In genomic region chr1:12461764-12462163, GRCh38 we compare ENCODE assay signal across 20 cellular contexts.
DNase-seq lines count a peak whose midpoint lies in the region; ATAC-seq, FAIRE-seq and TF ChIP-seq lines count a peak whose summit lies in the region.
"Had no signal": no experiment of that assay in that cellular context is flagged by ENCODE, and none has a peak within 500 bp of the region (broad histone marks: within the 10 kb centered on the region; RNA-seq: fewer than 3 reads in every experiment).

No MANE protein-coding gene starts in this region.

- H3K27ac Mint-ChIP-seq in progenitor cell of endocrine pancreas (peak overlapping the region; percentile 92), type B pancreatic cell (peak overlapping the region; percentile 70)
- H3K27ac Mint-ChIP-seq: activated T-helper 1 cell treated with anti-CD3 and anti-CD28 coated beads, Interleukin-12 subunit alpha, Interleukin-12 subunit beta, Interleukin-2, Interleukin-4 antibody, amounts not matched to agents 30 ng/mL and 10 ng/mL and 1 ng/mL, durations not matched to agents 14 hours and 24 hours and 36 hours; T-helper 2 cell treated with Interferon-gamma antibody and Interleukin-4, amounts not matched to agents 5 μg/mL and 100 μg/mL, for 36 hours had no signal

- DNase-seq in breast epithelium (ENCODE audit: low spot score in 2 of 2) (no peak), mammary epithelial cell (no peak), endothelial cell of umbilical vein (ENCODE audit: low read depth, low spot score) (no peak), progenitor cell of endocrine pancreas (ENCODE audit: low spot score, unreplicated experiment) (no peak), type B pancreatic cell (ENCODE audit: extremely low spot score, unreplicated experiment) (no peak), islet precursor cell (no peak), T1000 (lab: John Stamatoyannopoulos, UW) (no peak)
- DNase-seq: 8988T; DMS 273 treated with DMSO at 0.1 percent for 48 hours; foreskin keratinocyte; naive thymus-derived CD8-positive, alpha-beta T cell; NCI-H187 treated with DMSO at 0.1 percent for 48 hours; NCI-H446 treated with DMSO at 0.1 percent for 48 hours had no signal

- peaks cover 56% of the 10 kb centered on the region for H3K4me1 Mint-ChIP-seq in progenitor cell of endocrine pancreas (ENCODE audit: low read depth)
- H3K4me1 Mint-ChIP-seq in type B pancreatic cell (ENCODE audit: unreplicated experiment): peaks cover 49% of the 10 kb centered on the region

- H3K27me3 ChIP-seq in breast epithelium: no peaks in the 10 kb centered on the region
- H3K27me3 ChIP-seq in mammary epithelial cell (ENCODE audit: insufficient read depth, low read length): no peaks in the 10 kb centered on the region
- H3K27me3 ChIP-seq in endothelial cell of umbilical vein (ENCODE audit: control insufficient read depth in 2 of 2, insufficient read depth in 2 of 2, low read length in 2 of 2): no peaks in the 10 kb centered on the region
- H3K27me3 ChIP-seq: adrenal gland, BLaER1, foreskin keratinocyte had no signal

- in situ Hi-C loops in mammary epithelial cell (cut with MboI; ENCODE audit: low sequenced_read_pairs in 2 of 2): no loop called here

- H3K4me1 ChIP-seq in breast epithelium: peaks cover 3 to 34% of the 10 kb centered on the region in 2 donors
- H3K4me1 ChIP-seq in mammary epithelial cell (ENCODE audit: insufficient read depth, low read length): peaks cover 16% of the 10 kb centered on the region
- peaks cover 29% of the 10 kb centered on the region for H3K4me1 ChIP-seq in endothelial cell of umbilical vein (ENCODE audit: control insufficient read depth, extremely low read depth, insufficient read depth, low read length)

- peak overlapping the region; percentile 79 to 83 for H3K27ac ChIP-seq in breast epithelium
- no peak overlapping the region for H3K27ac ChIP-seq in mammary epithelial cell (ENCODE audit: insufficient read depth, low read depth, low read length)
- H3K27ac ChIP-seq in endothelial cell of umbilical vein (ENCODE audit: insufficient read depth, low read depth, low read length): peak overlapping the region; percentile 64
- H3K27ac ChIP-seq: BLaER1, foreskin keratinocyte had no signal

- no peaks in the 10 kb centered on the region for H3K9me1 ChIP-seq in endothelial cell of umbilical vein (replicated peaks; ENCODE audit: control insufficient read depth, extremely low read depth, insufficient read depth, low read length)

- H2AFZ ChIP-seq in mammary epithelial cell (ENCODE audit: low read depth, low read length): no peak overlapping the region
- H2AFZ ChIP-seq in endothelial cell of umbilical vein (ENCODE audit: low read depth, low read length): no peak overlapping the region

- H3K9me3 Mint-ChIP-seq in progenitor cell of endocrine pancreas (ENCODE audit: low read depth): no peaks in the 10 kb centered on the region
- H3K9me3 Mint-ChIP-seq in type B pancreatic cell: no peaks in the 10 kb centered on the region
- H3K9me3 Mint-ChIP-seq: activated T-helper 1 cell treated with anti-CD3 and anti-CD28 coated beads, Interleukin-12 subunit alpha, Interleukin-12 subunit beta, Interleukin-2, Interleukin-4 antibody, amounts not matched to agents 30 ng/mL and 10 ng/mL and 1 ng/mL, durations not matched to agents 14 hours and 24 hours and 36 hours; naive thymus-derived CD8-positive, alpha-beta T cell; T-helper 2 cell treated with Interferon-gamma antibody and Interleukin-4, amounts not matched to agents 5 μg/mL and 100 μg/mL, for 36 hours had no signal

- no peak for FAIRE-seq in endothelial cell of umbilical vein (lab: Jason Lieb, UNC)
- FAIRE-seq: GM12892, H1 had no signal

- H3K4me3 Mint-ChIP-seq in progenitor cell of endocrine pancreas (ENCODE audit: low read depth): no peak overlapping the region
- peak overlapping the region; percentile 48 for H3K4me3 Mint-ChIP-seq in type B pancreatic cell
- H3K4me3 Mint-ChIP-seq: activated T-helper 1 cell treated with anti-CD3 and anti-CD28 coated beads, Interleukin-12 subunit alpha, Interleukin-12 subunit beta, Interleukin-2, Interleukin-4 antibody, amounts not matched to agents 30 ng/mL and 10 ng/mL and 1 ng/mL, durations not matched to agents 14 hours and 24 hours and 36 hours; naive thymus-derived CD8-positive, alpha-beta T cell; T-helper 2 cell treated with Interferon-gamma antibody and Interleukin-4, amounts not matched to agents 5 μg/mL and 100 μg/mL, for 36 hours had no signal

- no peak for ATAC-seq in GM21423 (IDR thresholded peaks at IDR 0.05; ENCODE audit: unreplicated experiment)
- ATAC-seq: foreskin keratinocyte; naive thymus-derived CD8-positive, alpha-beta T cell had no signal

- H3K9ac ChIP-seq in mammary epithelial cell (ENCODE audit: insufficient read depth, low read length) (no peak overlapping the region), endothelial cell of umbilical vein (replicated peaks; ENCODE audit: extremely low read depth, insufficient read depth, low read length) (no peak overlapping the region)
- H3K9ac ChIP-seq: BLaER1 had no signal

- H4K20me1 ChIP-seq in mammary epithelial cell (ENCODE audit: insufficient read depth, low read length) (no peaks in the 10 kb centered on the region), endothelial cell of umbilical vein (replicated peaks; ENCODE audit: control insufficient read depth, extremely low read depth, insufficient read depth, low read length) (no peaks in the 10 kb centered on the region)
- H4K20me1 ChIP-seq: BLaER1 had no signal

- TF ChIP-seq POLR2A in breast epithelium (IDR thresholded peaks at IDR 0.05): no peak
- no peak for TF ChIP-seq POLR2A in endothelial cell of umbilical vein (IDR thresholded peaks at IDR 0.05; ENCODE audit: low read depth, low read length)

- H3K4me3 ChIP-seq in breast epithelium: no peak overlapping the region
- H3K4me3 ChIP-seq in mammary epithelial cell (replicated peaks in 1 of 3; ENCODE audit: insufficient read depth in 1 of 3, low read depth in 2 of 3, low read length in 3 of 3): no peak overlapping the region
- H3K4me3 ChIP-seq in endothelial cell of umbilical vein (replicated peaks in 1 of 3; ENCODE audit: insufficient read depth in 1 of 3, low read depth in 1 of 3, low read length in 3 of 3): no peak overlapping the region
- H3K4me3 ChIP-seq: adrenal gland, BLaER1 had no signal

- BruUV-seq in mammary epithelial cell (replicated peaks; lab: Mats Ljungman, UMichigan) (no TSS peak), endothelial cell of umbilical vein (replicated peaks; lab: Mats Ljungman, UMichigan) (no TSS peak)

- 88% methylated on average over 2 of the region's 2 CpGs for WGBS in mammary epithelial cell (ENCODE audit: low coverage, missing lambda C conversion rate)

- intact Hi-C loops in breast epithelium (cut with DNase I; ENCODE audit: low total_unique reads) (no loop called here), mammary epithelial cell (cut with micrococcal nuclease) (no loop called here), endothelial cell of umbilical vein (cut with micrococcal nuclease) (loop anchor here (1.0 kb wide), 2 partner anchors 8 to 17 kb away; no protein-coding TSS in a partner anchor)

- dilution Hi-C loops in mammary epithelial cell (cut with HindIII; ENCODE audit: low sequenced_read_pairs): no loop called here
- dilution Hi-C loops in endothelial cell of umbilical vein (cut with MboI; ENCODE audit: extremely low pct_ligation_motif_present, low sequenced_read_pairs): no loop called here

- POLR2A ChIA-PET in endothelial cell of umbilical vein (lab: Charles Lee): no interaction called here

- CTCF ChIA-PET in mammary epithelial cell (lab: Charles Lee; ENCODE audit: low non-redundant PET): no interaction called here
- CTCF ChIA-PET in endothelial cell of umbilical vein (lab: Charles Lee): interaction anchor here (0.8 to 2.5 kb wide), 5 partner anchors 9 to 197 kb away, joined by 3 to 7 read pairs (median 4); no protein-coding TSS in a partner anchor

- peaks cover 22% of the 10 kb centered on the region for H3K36me3 Mint-ChIP-seq in progenitor cell of endocrine pancreas (ENCODE audit: insufficient read depth)
- H3K36me3 Mint-ChIP-seq in type B pancreatic cell: peaks cover 48% of the 10 kb centered on the region

- no peak for TF ChIP-seq CTCF in breast epithelium (IDR thresholded peaks at IDR 0.05)
- TF ChIP-seq CTCF in mammary epithelial cell (conservative IDR thresholded peaks at IDR 0.05 in 1 of 2, IDR thresholded peaks at IDR 0.05 in 1 of 2; ENCODE audit: extremely low read depth in 1 of 2, insufficient read depth in 1 of 2, low read depth in 1 of 2, low read length in 2 of 2): no peak
- no peak for TF ChIP-seq CTCF in endothelial cell of umbilical vein (IDR thresholded peaks at IDR 0.05; ENCODE audit: extremely low read depth in 1 of 2, insufficient read depth in 1 of 2, low read depth in 1 of 2, low read length in 2 of 2)
- TF ChIP-seq CTCF in progenitor cell of endocrine pancreas (IDR thresholded peaks at IDR 0.05; ENCODE audit: unreplicated experiment): no peak
- TF ChIP-seq CTCF in type B pancreatic cell (conservative IDR thresholded peaks at IDR 0.05): no peak

- no peaks in the 10 kb centered on the region for H3K79me2 ChIP-seq in mammary epithelial cell (ENCODE audit: insufficient read depth, low read length)
- H3K79me2 ChIP-seq in endothelial cell of umbilical vein (ENCODE audit: control insufficient read depth, insufficient read depth, low read length): no peaks in the 10 kb centered on the region

- H3K27me3 Mint-ChIP-seq in progenitor cell of endocrine pancreas (no peaks in the 10 kb centered on the region), type B pancreatic cell (no peaks in the 10 kb centered on the region)
- H3K27me3 Mint-ChIP-seq: naive thymus-derived CD8-positive, alpha-beta T cell had no signal

- no peak overlapping the region for H3K4me2 ChIP-seq in mammary epithelial cell (ENCODE audit: insufficient read depth, low read depth, low read length)
- H3K4me2 ChIP-seq in endothelial cell of umbilical vein (ENCODE audit: insufficient read depth, low read length): no peak overlapping the region
- H3K4me2 ChIP-seq: BLaER1 had no signal

- H3K36me3 ChIP-seq in breast epithelium (no peaks in the 10 kb centered on the region), mammary epithelial cell (ENCODE audit: insufficient read depth, low read length) (no peaks in the 10 kb centered on the region), endothelial cell of umbilical vein (ENCODE audit: control insufficient read depth in 2 of 2, extremely low read depth in 1 of 2, insufficient read depth in 2 of 2, low read length in 2 of 2) (no peaks in the 10 kb centered on the region)
- H3K36me3 ChIP-seq: adrenal gland had no signal

- H3K9me3 ChIP-seq in breast epithelium: no peaks in the 10 kb centered on the region
- H3K9me3 ChIP-seq in mammary epithelial cell (replicated peaks; ENCODE audit: insufficient read depth, low read length): no peaks in the 10 kb centered on the region
- no peaks in the 10 kb centered on the region for H3K9me3 ChIP-seq in endothelial cell of umbilical vein (replicated peaks; ENCODE audit: control insufficient read depth, insufficient read depth, low read length)
- H3K9me3 ChIP-seq: adrenal gland, BLaER1 had no signal

TF ChIP-seq in endothelial cell of umbilical vein, 7 proteins besides CTCF, POLR2A, EP300 and RAD21 (continues in another document):
- no peak for TF ChIP-seq JUN (IDR thresholded peaks at IDR 0.05; ENCODE audit: borderline replicate concordance, insufficient read depth, insufficient read length, low read depth)
